ENCODE assay signal across 15 cellular contexts in the genomic region with DNA sequence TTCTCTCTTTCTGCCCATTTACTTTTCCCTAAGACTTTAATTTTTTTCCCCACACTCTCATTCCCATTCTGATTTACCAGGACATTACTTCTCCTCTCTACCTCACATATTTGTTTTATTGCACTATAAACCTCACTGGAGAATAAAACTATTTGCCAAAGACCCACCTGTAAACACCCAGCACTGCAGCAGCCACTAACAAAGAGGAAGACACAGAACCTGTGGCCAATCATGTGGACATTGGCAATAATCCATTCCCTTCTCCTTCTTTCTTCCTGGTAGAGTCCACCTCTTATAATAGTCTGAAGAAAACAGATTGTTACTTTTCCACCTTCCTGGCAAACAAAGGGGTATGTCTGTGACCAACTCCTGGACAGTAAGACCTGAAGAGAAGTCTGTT. TPM values are rescaled to one million over a fixed set of nuclear protein-coding genes. Genes with fewer than 3 reads are reported as not detected.
DNase-seq lines count a peak whose midpoint lies in the region; ATAC-seq and TF ChIP-seq lines count a peak whose summit lies in the region.
"Had no signal": no experiment of that assay in that cellular context is flagged by ENCODE, and none has a peak within 500 bp of the region (broad histone marks: within the 10 kb centered on the region; RNA-seq: fewer than 3 reads in every experiment).

No MANE protein-coding gene starts in this region.

- ATAC-seq in left colon = peak; percentile 93

- DNase-seq in left colon (no peak), NCI-H2107 treated with DMSO at 0.1 percent for 48 hours (lab: John Stamatoyannopoulos, UW; ENCODE audit: unreplicated experiment) (no peak), 8988T (no peak), NCI-H2081 (lab: John Stamatoyannopoulos, UW) (no peak)
- DNase-seq in stimulated activated CD4-positive, alpha-beta T cell treated with anti-CD3 and anti-CD28 coated beads, Interleukin-15, amount 100 ng/mL, for 24 hours = no peak
- DNase-seq: Calu3; CD4-positive, alpha-beta T cell; CD8-positive, alpha-beta memory T cell; DMS53; DND-41; GOT3; HFFc6 had no signal

- TF ChIP-seq CTCF in C4-2B (conservative IDR thresholded peaks at IDR 0.05) = no peak
- no peak for TF ChIP-seq CTCF in VCaP (conservative IDR thresholded peaks at IDR 0.05)

- H3K27ac ChIP-seq in C4-2B = peak overlapping the region; percentile 17; the same call in 1 of the 2 replicates
- H3K27ac ChIP-seq in VCaP = peak overlapping the region; percentile 26
- H3K27ac ChIP-seq: BLaER1 had no signal

- intact Hi-C loops in left colon (cut with DNase I, micrococcal nuclease) = no loop called here

RNA-seq across cellular contexts. Expression of a gene that starts 8.3 kb away (rescaled TPM):
- 1 to 10 TPM in 1 of 2 donors, under 1 TPM in 1; 0.79 to 8.2 TPM for total RNA-seq in left colon

RNA-seq across cellular contexts. Expression of a gene that starts 35.8 kb away (rescaled TPM):
- 1 to 10 TPM; 7.9 to 8.4 TPM for total RNA-seq in left colon
